Comparison of ENCODE assay signal across 17 cellular contexts in genomic region chr10:21807162-21807561, GRCh38.
A peak's percentile ranks its signal among the peaks of the same experiment; 100 is the strongest.
DNase-seq lines count a peak whose midpoint lies in the region; ATAC-seq and TF ChIP-seq lines count a peak whose summit lies in the region.
"Had no signal": no experiment of that assay in that cellular context is flagged by ENCODE, and none has a peak within 500 bp of the region (broad histone marks: within the 10 kb centered on the region; RNA-seq: fewer than 3 reads in every experiment).

No MANE protein-coding gene starts in this region.

- H3K9me3 ChIP-seq in SK-N-MC (ENCODE audit: low read depth, low read length) (no peaks in the 10 kb centered on the region), gastrocnemius medialis (no peaks in the 10 kb centered on the region)
- H3K9me3 ChIP-seq: esophagus muscularis mucosa, pancreas, suprapubic skin had no signal

- H3K9ac ChIP-seq in SK-N-MC (ENCODE audit: insufficient read length) = no peak overlapping the region

- peak overlapping the region; percentile 47 for H3K4me3 ChIP-seq in SK-N-MC
- no peak overlapping the region for H3K4me3 ChIP-seq in gastrocnemius medialis
- H3K4me3 ChIP-seq: esophagus muscularis mucosa, pancreas, suprapubic skin had no signal

- no peaks in the 10 kb centered on the region for H3K36me3 ChIP-seq in SK-N-MC (ENCODE audit: insufficient read depth, low read length)
- H3K36me3 ChIP-seq in gastrocnemius medialis = no peaks in the 10 kb centered on the region
- H3K36me3 ChIP-seq: esophagus muscularis mucosa, pancreas, suprapubic skin had no signal

- H3K27me3 ChIP-seq in gastrocnemius medialis = no peaks in the 10 kb centered on the region
- H3K27me3 ChIP-seq: esophagus muscularis mucosa, pancreas, suprapubic skin had no signal

- no peaks in the 10 kb centered on the region for H3K4me1 ChIP-seq in gastrocnemius medialis
- H3K4me1 ChIP-seq: esophagus muscularis mucosa, pancreas, suprapubic skin had no signal

- no peak for TF ChIP-seq CTCF in gastrocnemius medialis (IDR thresholded peaks at IDR 0.05 in 4 of 5, conservative IDR thresholded peaks at IDR 0.05 in 1 of 5)

- in situ Hi-C loops in gastrocnemius medialis (cut with MboI; ENCODE audit: low sequenced_read_pairs in 4 of 4) = no loop called here

- ATAC-seq in gastrocnemius medialis = no peak
- no peak for ATAC-seq in HG03354 (IDR thresholded peaks at IDR 0.05; ENCODE audit: poor library complexity, severe bottlenecking, unreplicated experiment)
- ATAC-seq in GM19467 (IDR thresholded peaks at IDR 0.05; ENCODE audit: unreplicated experiment) = no peak
- ATAC-seq: pancreas had no signal

- TF ChIP-seq POLR2A in gastrocnemius medialis (IDR thresholded peaks at IDR 0.05) = no peak

- H3K27ac ChIP-seq in SK-N-MC = peak overlapping the region; percentile 68; the same call in 1 of the 2 replicates
- H3K27ac ChIP-seq in gastrocnemius medialis = no peak overlapping the region
- H3K27ac ChIP-seq in substantia nigra (ENCODE audit: low read depth, low read length, poor library complexity, severe bottlenecking) = no peak overlapping the region
- H3K27ac ChIP-seq: esophagus muscularis mucosa, pancreas, suprapubic skin had no signal

- intact Hi-C loops in gastrocnemius medialis (cut with DNase I; ENCODE audit: low total_unique reads) = no loop called here

- DNase-seq in NCI-H2171 treated with DMSO at 0.1 percent for 48 hours (lab: John Stamatoyannopoulos, UW) = peak; percentile 3
- no peak for DNase-seq in NCI-H2171 (lab: John Stamatoyannopoulos, UW)
- no peak for DNase-seq in SK-N-MC (ENCODE audit: low read depth, low spot score)
- peak; percentile 57 for DNase-seq in iPS DF 19.7 (ENCODE audit: low read depth, low spot score)
- no peak for DNase-seq in gastrocnemius medialis
- DNase-seq in substantia nigra (lab: John Stamatoyannopoulos, UW) = no peak
- DNase-seq: 8988T; activated B cell treated with CpG ODN at 0.5 μM for 24 hours; activated CD8-positive, alpha-beta memory T cell treated with anti-CD3 and anti-CD28 coated beads, Interleukin-2, amount 50 U/mL, for 4 hours; activated naive CD8-positive, alpha-beta T cell treated with anti-CD3 and anti-CD28 coated beads, Interleukin-2, amount 10 ng/mL, durations not matched to agents 7 days and 5 days; cerebellar nuclear complex; pancreas; SIG-M5 had no signal

Comparison
In these comparisons a context has a peak if more than half of its experiments do, and no peak if none do; other contexts are left out.
1. DNase-seq: peak in NCI-H2171 treated with DMSO at 0.1 percent for 48 hours (single experiment) and iPS DF 19.7 (single experiment); none in NCI-H2171 (single experiment), SK-N-MC (single experiment), gastrocnemius medialis (0 of 2) and substantia nigra (0 of 49).